ENCODE assay signal across 9 cellular contexts in genomic region chr2:127637725-127638252, GRCh38. TPM values are rescaled to one million over a fixed set of nuclear protein-coding genes. Genes with fewer than 3 reads are reported as not detected.
DNase-seq lines count a peak whose midpoint lies in the region; ATAC-seq and TF ChIP-seq lines count a peak whose summit lies in the region.
"Had no signal": no experiment of that assay in that cellular context is flagged by ENCODE, and none has a peak within 500 bp of the region (broad histone marks: within the 10 kb centered on the region; RNA-seq: fewer than 3 reads in every experiment).

No MANE protein-coding gene starts in this region.

- H3K4me3 ChIP-seq in heart left ventricle (peak overlapping the region in 1 of 12 donors; percentile 1), skeletal muscle satellite cell (ENCODE audit: low read length) (peak overlapping the region; percentile 37)

- CTCF ChIA-PET in activated B cell treated with CpG ODN at 0.5 μM for 24 hours (lab: Charles Lee), result interaction anchor here (1.3 to 6.2 kb wide), 2 partner anchors 12 to 46 kb away, joined by 4 to 41 read pairs; no protein-coding TSS in a partner anchor

- H3K36me3 Mint-ChIP-seq in activated naive CD4-positive, alpha-beta T cell treated with anti-CD3 and anti-CD28 coated beads, Interleukin-2, amount 50 U/mL, for 24 hours, result no peaks in the 10 kb centered on the region
- H3K36me3 Mint-ChIP-seq in activated B cell treated with CpG ODN at 0.5 μM for 24 hours (ENCODE audit: low read depth), result no peaks in the 10 kb centered on the region
- H3K36me3 Mint-ChIP-seq: brain had no signal

- H3K27ac ChIP-seq in heart left ventricle, result peak overlapping the region; percentile 76 to 96 (median 89)

- H3K9me3 Mint-ChIP-seq in activated naive CD4-positive, alpha-beta T cell treated with anti-CD3 and anti-CD28 coated beads, Interleukin-2, amount 50 U/mL, for 24 hours, result no peaks in the 10 kb centered on the region
- H3K9me3 Mint-ChIP-seq in activated B cell treated with CpG ODN at 0.5 μM for 24 hours, result no peaks in the 10 kb centered on the region
- H3K9me3 Mint-ChIP-seq: brain had no signal

- no peaks in the 10 kb centered on the region for H3K9me3 ChIP-seq in heart left ventricle
- no peaks in the 10 kb centered on the region for H3K9me3 ChIP-seq in skeletal muscle satellite cell (replicated peaks; ENCODE audit: low read length)

- peak overlapping the region; percentile 60 for H3K4me2 ChIP-seq in skeletal muscle satellite cell (ENCODE audit: low read length)

- TF ChIP-seq CTCF in activated B cell treated with CpG ODN at 0.5 μM for 24 hours (IDR thresholded peaks at IDR 0.05) (no peak), heart left ventricle (IDR thresholded peaks at IDR 0.05) (no peak)

- H3K27ac Mint-ChIP-seq in activated naive CD4-positive, alpha-beta T cell treated with anti-CD3 and anti-CD28 coated beads, Interleukin-2, amount 50 U/mL, for 24 hours, result peak overlapping the region; percentile 76
- peak overlapping the region; percentile 93 for H3K27ac Mint-ChIP-seq in activated B cell treated with CpG ODN at 0.5 μM for 24 hours

- H3K9ac ChIP-seq in skeletal muscle satellite cell (ENCODE audit: low read depth, low read length), result peak overlapping the region; percentile 61

- H3K4me1 ChIP-seq in heart left ventricle (peaks cover 20 to 90% (median 66%) of the 10 kb centered on the region in 12 donors), skeletal muscle satellite cell (ENCODE audit: control insufficient read depth, insufficient read depth, low read length) (peaks cover 42% of the 10 kb centered on the region)

- 22 to 37% (median 33%) methylated on average over 8 of the region's 8 CpGs for WGBS in heart left ventricle, 4 donors

- no peak for TF ChIP-seq POLR2A in heart left ventricle (IDR thresholded peaks at IDR 0.05)

- peaks cover 0 to 39% (median 22%) of the 10 kb centered on the region in 9 donors for H3K36me3 ChIP-seq in heart left ventricle
- H3K36me3 ChIP-seq in skeletal muscle satellite cell (ENCODE audit: insufficient read depth, low read length), result peaks cover 3% of the 10 kb centered on the region

- H3K4me3 Mint-ChIP-seq in activated naive CD4-positive, alpha-beta T cell treated with anti-CD3 and anti-CD28 coated beads, Interleukin-2, amount 50 U/mL, for 24 hours, result peak overlapping the region; percentile 55
- H3K4me3 Mint-ChIP-seq in activated B cell treated with CpG ODN at 0.5 μM for 24 hours, result peak overlapping the region; percentile 28
- H3K4me3 Mint-ChIP-seq: brain had no signal

- DNase-seq in activated naive CD4-positive, alpha-beta T cell (lab: John Stamatoyannopoulos, UW), result no peak
- DNase-seq in activated B cell treated with CpG ODN at 0.5 μM for 24 hours (no peak), heart left ventricle (peak; percentile 65 to 78 (median 69)), activated gamma-delta T cell (lab: John Stamatoyannopoulos, UW) (no peak), NCI-H345 (lab: John Stamatoyannopoulos, UW) (no peak)

- no peaks in the 10 kb centered on the region for H3K27me3 Mint-ChIP-seq in activated naive CD4-positive, alpha-beta T cell treated with anti-CD3 and anti-CD28 coated beads, Interleukin-2, amount 50 U/mL, for 24 hours
- H3K27me3 Mint-ChIP-seq in activated B cell treated with CpG ODN at 0.5 μM for 24 hours, result no peaks in the 10 kb centered on the region

- intact Hi-C loops in activated B cell treated with CpG ODN at 0.5 μM for 24 hours (cut with micrococcal nuclease), result loop anchor here (10.0 kb wide), 1 partner anchor 553 kb away; no protein-coding TSS in a partner anchor
- intact Hi-C loops in heart left ventricle (cut with DNase I), result loop anchor here in 3 of 10 donors (5.0 kb wide), 2 partner anchors 35 to 110 kb away; partner anchors contain the start of gene IWS1 (in 1 of the 3)

- peaks cover 65% of the 10 kb centered on the region for H3K4me1 Mint-ChIP-seq in activated naive CD4-positive, alpha-beta T cell treated with anti-CD3 and anti-CD28 coated beads, Interleukin-2, amount 50 U/mL, for 24 hours
- peaks cover 92% of the 10 kb centered on the region for H3K4me1 Mint-ChIP-seq in activated B cell treated with CpG ODN at 0.5 μM for 24 hours

- no peaks in the 10 kb centered on the region for H3K27me3 ChIP-seq in heart left ventricle
- H3K27me3 ChIP-seq in skeletal muscle satellite cell (ENCODE audit: control insufficient read depth, insufficient read depth, low read length), result no peaks in the 10 kb centered on the region

- no peak for ATAC-seq in activated B cell treated with CpG ODN at 0.5 μM for 24 hours (ENCODE audit: low read depth)
- ATAC-seq in heart left ventricle, result peak; percentile 11 to 59 (median 20)
- ATAC-seq in GM18858 (IDR thresholded peaks at IDR 0.05; ENCODE audit: unreplicated experiment), result no peak

- POLR2A ChIA-PET in activated B cell treated with CpG ODN at 0.5 μM for 24 hours (lab: Charles Lee), result interaction anchor here (0.7 to 5.2 kb wide), 3 partner anchors 63 to 241 kb away, joined by 6 to 24 read pairs (median 13); partner anchors contain the start of gene SFT2D3

RNA-seq across cellular contexts. Expression of gene GPR17, which starts 8.2 kb away (rescaled TPM):
- total RNA-seq in activated B cell treated with CpG ODN at 0.5 μM for 24 hours (not detected in 2 replicates), heart left ventricle (under 1 TPM in 6 of 9 donors, not detected in 3; 0.10 to 0.36 (median 0.24) TPM)
- 1 to 10 TPM in 1 of 2 donors, under 1 TPM in 1; 0.26 to 8.0 TPM for polyA plus RNA-seq in heart left ventricle
- total RNA-seq in skeletal muscle satellite cell (2012; rRNA removed), result not detected in 2 replicates

RNA-seq across cellular contexts. Expression of gene LIMS2, which starts 37.5 kb away (rescaled TPM):
- 5.1 and 5.3 TPM in 2 replicates for total RNA-seq in activated B cell treated with CpG ODN at 0.5 μM for 24 hours
- 100 to 1,000 TPM in 7 of 9 donors, 10 to 100 TPM in 2; 97.1 to 225 (median 158) TPM for total RNA-seq in heart left ventricle
- polyA plus RNA-seq in heart left ventricle, result 100 to 1,000 TPM; 115 to 293 TPM
- total RNA-seq in skeletal muscle satellite cell (2012; rRNA removed), result under 0.01 and 1.7 TPM in 2 replicates

Comparison
In these comparisons a context has a peak if more than half of its experiments do, and no peak if none do; other contexts are left out.
1. DNase-seq: peak in heart left ventricle (5 of 5); none in activated naive CD4-positive, alpha-beta T cell (0 of 4), activated B cell treated with CpG ODN at 0.5 μM for 24 hours (single experiment), activated gamma-delta T cell (single experiment) and NCI-H345 (single experiment).
2. ATAC-seq: peak in heart left ventricle (4 of 4); none in activated B cell treated with CpG ODN at 0.5 μM for 24 hours (single experiment) and GM18858 (single experiment).
3. RNA of gene LIMS2, which starts 37.5 kb away (total RNA-seq): 97.1 to 225 TPM in heart left ventricle; 5.1 to 5.3 TPM in activated B cell treated with CpG ODN at 0.5 μM for 24 hours; every median in the first group is over 10 times any median in the second.